In genomic region chr5:165031361-165031760, GRCh38 we compare ENCODE assay signal across 4 cellular contexts.
"Had no signal": no experiment of that assay in that cellular context is flagged by ENCODE, and none has a peak within 500 bp of the region (broad histone marks: within the 10 kb centered on the region; RNA-seq: fewer than 3 reads in every experiment).

No MANE protein-coding gene starts in this region.

- H3K27ac Mint-ChIP-seq: GM23338, H9 had no signal

- H3K4me1 Mint-ChIP-seq: GM23338 had no signal

- DNase-seq: H9, HCEC 1CT, IMR-90 had no signal

- H3K9me3 Mint-ChIP-seq: H9 had no signal

- H3K4me3 Mint-ChIP-seq: GM23338, H9 had no signal
